In the genomic region with DNA sequence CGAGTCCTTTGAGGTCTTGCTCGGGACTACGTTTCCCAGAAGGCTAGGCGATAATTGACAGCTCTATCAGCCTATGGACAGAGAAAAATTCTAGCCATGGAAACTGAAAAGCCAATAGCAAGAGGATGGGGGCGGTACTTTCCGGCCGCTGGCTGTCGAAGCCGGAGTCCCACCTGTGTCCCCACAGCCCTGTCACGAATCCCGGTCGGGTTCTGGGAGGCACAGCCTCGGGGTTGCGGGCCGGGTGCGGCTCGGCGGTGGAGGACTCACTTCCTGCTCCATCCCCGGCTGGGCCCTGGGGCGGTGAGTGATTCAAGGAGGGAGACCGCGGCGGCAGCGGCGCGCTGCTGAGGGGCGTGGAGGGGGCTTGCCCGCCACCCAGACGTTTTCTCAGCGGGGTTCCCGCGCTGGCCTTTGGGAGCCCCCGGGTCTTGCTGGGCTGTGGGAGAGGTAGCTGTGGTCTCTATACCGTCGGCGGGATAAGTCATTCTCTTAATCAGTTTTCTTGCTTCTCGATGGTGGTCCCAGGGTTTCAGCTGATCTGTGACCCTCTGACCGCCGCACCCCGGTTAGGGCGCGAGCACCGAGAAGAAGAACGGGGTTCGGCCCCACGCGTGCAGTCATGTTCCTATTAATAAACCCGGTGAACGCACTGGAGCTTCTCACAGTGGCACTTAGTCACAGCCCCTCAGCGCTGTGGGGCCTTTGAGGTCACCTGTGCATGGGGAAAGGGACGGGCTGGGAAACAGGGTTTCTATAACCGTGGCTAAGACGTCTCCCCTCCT, we compare ENCODE assay signal across 8 cellular contexts. TPM values are rescaled to one million over a fixed set of nuclear protein-coding genes. Genes with fewer than 3 reads are reported as not detected.
DNase-seq lines count a peak whose midpoint lies in the region; ATAC-seq and TF ChIP-seq lines count a peak whose summit lies in the region.

TSS of gene ZNF774 (plus strand) at position 176 of the 785 bp plus-strand sequence. CDS start 2,377 bp downstream, outside the sequence.

- H3K27me3 ChIP-seq in cardiac muscle cell (peaks cover 32% of the 10 kb centered on the region), parathyroid adenoma (ENCODE audit: control insufficient read depth, insufficient read depth, low read length) (no peaks in the 10 kb centered on the region), tibial nerve (no peaks in the 10 kb centered on the region)

- no peaks in the 10 kb centered on the region for H3K9me3 ChIP-seq in cardiac muscle cell (ENCODE audit: low read depth)
- H3K9me3 ChIP-seq in parathyroid adenoma (ENCODE audit: control insufficient read depth, low read length): no peaks in the 10 kb centered on the region
- H3K9me3 ChIP-seq in tibial nerve: no peaks in the 10 kb centered on the region

- peak within 1 kb of the TSS; percentile 60 for H3K27ac Mint-ChIP-seq in activated naive CD8-positive, alpha-beta T cell treated with anti-CD3 and anti-CD28 coated beads for 36 hours

- peak in 1 of 2 donors; percentile 41 for TF ChIP-seq POLR2A in tibial nerve (IDR thresholded peaks at IDR 0.05)

- H3K79me2 ChIP-seq in parathyroid adenoma: no peaks in the 10 kb centered on the region

- H3K4me3 ChIP-seq in cardiac muscle cell: peak within 1 kb of the TSS; percentile 59
- H3K4me3 ChIP-seq in parathyroid adenoma (ENCODE audit: low read depth, low read length): peak within 1 kb of the TSS; percentile 81
- H3K4me3 ChIP-seq in tibial nerve: peak within 1 kb of the TSS; percentile 58 to 97 (median 88)

- H3K4me2 ChIP-seq in parathyroid adenoma (ENCODE audit: low read length): peak within 1 kb of the TSS; percentile 81

- H3K27ac ChIP-seq in cardiac muscle cell (no peak within 1 kb of the TSS), parathyroid adenoma (no peak within 1 kb of the TSS), tibial nerve (peak within 1 kb of the TSS in 3 of 4 donors; percentile 47 to 78 (median 67))

- H3K4me1 Mint-ChIP-seq in activated naive CD8-positive, alpha-beta T cell treated with anti-CD3 and anti-CD28 coated beads for 36 hours: peaks cover 7% of the 10 kb centered on the region

- peak; percentile 99 for ATAC-seq in HG02642 (IDR thresholded peaks at IDR 0.05; ENCODE audit: poor library complexity, unreplicated experiment)

- no peaks in the 10 kb centered on the region for H3K36me3 ChIP-seq in cardiac muscle cell
- no peaks in the 10 kb centered on the region for H3K36me3 ChIP-seq in parathyroid adenoma (ENCODE audit: control insufficient read depth, insufficient read depth, low read length)
- H3K36me3 ChIP-seq in tibial nerve: peaks cover 0 to 4% (median 0%) of the 10 kb centered on the region in 3 donors

- TF ChIP-seq CTCF in GM10266 (IDR thresholded peaks at IDR 0.05; ENCODE audit: control insufficient read depth, insufficient read depth, low read depth, missing control alignments): no peak
- TF ChIP-seq CTCF in cardiac muscle cell (IDR thresholded peaks at IDR 0.05; ENCODE audit: low read depth, low read length): no peak
- TF ChIP-seq CTCF in parathyroid adenoma (IDR thresholded peaks at IDR 0.05): no peak
- peak in 1 of 5 experiments; percentile 24 for TF ChIP-seq CTCF in tibial nerve (IDR thresholded peaks at IDR 0.05)

- DNase-seq in GM10266 (ENCODE audit: extremely low spot score) (peak; percentile 99), NCI-H1105 (lab: John Stamatoyannopoulos, UW) (peak; percentile 80), SKM-1 (lab: John Stamatoyannopoulos, UW; ENCODE audit: unreplicated experiment) (peak; percentile 83), cardiac muscle cell (ENCODE audit: low read depth in 1 of 2, low spot score in 1 of 2) (peak; percentile 95 to 97), tibial nerve (ENCODE audit: low spot score in 2 of 2) (peak; percentile 76 to 91)
- peak; percentile 91 for DNase-seq in activated naive CD8-positive, alpha-beta T cell treated with anti-CD3 and anti-CD28 coated beads for 36 hours

- no peak within 1 kb of the TSS for H3K9ac ChIP-seq in parathyroid adenoma

- H3K4me1 ChIP-seq in cardiac muscle cell (ENCODE audit: low read depth) (no peaks in the 10 kb centered on the region), parathyroid adenoma (no peaks in the 10 kb centered on the region), tibial nerve (peaks cover 0 to 11% (median 2%) of the 10 kb centered on the region in 4 donors)

- peak in 1 of 2 donors; percentile 38 for TF ChIP-seq EP300 in tibial nerve (IDR thresholded peaks at IDR 0.05)

- no peaks in the 10 kb centered on the region for H3K27me3 Mint-ChIP-seq in activated naive CD8-positive, alpha-beta T cell treated with anti-CD3 and anti-CD28 coated beads for 36 hours

- H3K36me3 Mint-ChIP-seq in activated naive CD8-positive, alpha-beta T cell treated with anti-CD3 and anti-CD28 coated beads for 36 hours: no peaks in the 10 kb centered on the region

- peak within 1 kb of the TSS; percentile 95 for H2AFZ ChIP-seq in parathyroid adenoma

- H3K4me3 Mint-ChIP-seq in activated naive CD8-positive, alpha-beta T cell treated with anti-CD3 and anti-CD28 coated beads for 36 hours: peak within 1 kb of the TSS; percentile 88

- no peaks in the 10 kb centered on the region for H3K9me3 Mint-ChIP-seq in activated naive CD8-positive, alpha-beta T cell treated with anti-CD3 and anti-CD28 coated beads for 36 hours

- 1% methylated on average over 26 to 51 of the region's 53 CpGs for WGBS in tibial nerve, 2 donors

RNA-seq across cellular contexts. Expression of gene ZNF774, which starts in this region (rescaled TPM):
- 1 to 10 TPM in 1 of 2 experiments, under 1 TPM in 1; 0.82 to 1.9 TPM for total RNA-seq in activated naive CD8-positive, alpha-beta T cell treated with anti-CD3 and anti-CD28 coated beads for 36 hours
- total RNA-seq in cardiac muscle cell (1.7 and 14.6 TPM in 2 replicates), tibial nerve (1 to 10 TPM in 2 of 4 donors, under 1 TPM in 2; 0.66 to 2.9 (median 1.2) TPM)
- polyA plus RNA-seq in cardiac muscle cell: 2.1 TPM in 2 replicates

Comparison
In these comparisons a context has a peak if more than half of its experiments do, and no peak if none do; other contexts are left out.
1. H3K27ac ChIP-seq: peak in tibial nerve (3 of 4); none in cardiac muscle cell (single experiment) and parathyroid adenoma (single experiment).
2. Peak in every context shown above with its lines, with median percentiles within 50 percentile points of each other: DNase-seq and H3K4me3 ChIP-seq.